In genomic region chr20:23747551-23747950, GRCh38 we compare ENCODE assay signal across 19 cellular contexts. TPM values are rescaled to one million over a fixed set of nuclear protein-coding genes. Genes with fewer than 3 reads are reported as not detected.
"Had no signal": no experiment of that assay in that cellular context is flagged by ENCODE, and none has a peak within 500 bp of the region (broad histone marks: within the 10 kb centered on the region; RNA-seq: fewer than 3 reads in every experiment).

No MANE protein-coding gene starts in this region.

RNA-seq across cellular contexts. Expression of gene CST1, which starts 3.2 kb away (rescaled TPM):
- total RNA-seq: activated B cell treated with CpG ODN at 0.5 μM for 24 hours; activated CD4-positive, alpha-beta memory T cell treated with anti-CD3 and anti-CD28 coated beads for 36 hours; activated CD4-positive, alpha-beta T cell treated with anti-CD3 and anti-CD28 coated beads, Interleukin-2, amount 10 ng/mL, durations not matched to agents 24 days and 14 days; activated CD8-positive, alpha-beta memory T cell treated with anti-CD3 and anti-CD28 coated beads for 36 hours; activated CD8-positive, alpha-beta T cell treated with anti-CD3 and anti-CD28 coated beads for 36 hours; activated naive CD4-positive, alpha-beta T cell treated with anti-CD3 and anti-CD28 coated beads for 36 hours; activated naive CD4-positive, alpha-beta T cell treated with anti-CD3 and anti-CD28 coated beads, Interleukin-2, amount 50 U/mL, for 72 hours; activated naive CD8-positive, alpha-beta T cell treated with anti-CD3 and anti-CD28 coated beads for 36 hours; activated T-cell treated with anti-CD3 and anti-CD28 coated beads, Interleukin-2, amount 50 U/mL, for 4 hours; activated T-cell treated with anti-CD3 and anti-CD28 coated beads, Interleukin-2, amount 50 U/mL, for 72 hours; activated T-helper 1 cell treated with anti-CD3 and anti-CD28 coated beads, Interleukin-12 subunit alpha, Interleukin-12 subunit beta, Interleukin-2, Interleukin-4 antibody, amounts not matched to agents 30 ng/mL and 10 ng/mL and 1 ng/mL, durations not matched to agents 14 hours and 24 hours and 36 hours; activated T-helper 17 cell treated with anti-CD3 and anti-CD28 coated beads, Interleukin-2, amount 50 U/mL, for 72 hours; astrocyte; body of pancreas; breast epithelium; cardiac septum; cerebellum had no signal
- polyA plus RNA-seq: aorta had no signal

RNA-seq across cellular contexts. Expression of gene CST4, which starts 58.7 kb away (rescaled TPM):
- total RNA-seq: activated B cell treated with CpG ODN at 0.5 μM for 24 hours; activated CD4-positive, alpha-beta memory T cell treated with anti-CD3 and anti-CD28 coated beads for 36 hours; activated CD4-positive, alpha-beta T cell treated with anti-CD3 and anti-CD28 coated beads, Interleukin-2, amount 10 ng/mL, durations not matched to agents 24 days and 14 days; activated CD8-positive, alpha-beta memory T cell treated with anti-CD3 and anti-CD28 coated beads for 36 hours; activated CD8-positive, alpha-beta T cell treated with anti-CD3 and anti-CD28 coated beads for 36 hours; activated naive CD4-positive, alpha-beta T cell treated with anti-CD3 and anti-CD28 coated beads for 36 hours; activated naive CD4-positive, alpha-beta T cell treated with anti-CD3 and anti-CD28 coated beads, Interleukin-2, amount 50 U/mL, for 72 hours; activated naive CD8-positive, alpha-beta T cell treated with anti-CD3 and anti-CD28 coated beads for 36 hours; activated T-cell treated with anti-CD3 and anti-CD28 coated beads, Interleukin-2, amount 50 U/mL, for 4 hours; activated T-cell treated with anti-CD3 and anti-CD28 coated beads, Interleukin-2, amount 50 U/mL, for 72 hours; activated T-helper 1 cell treated with anti-CD3 and anti-CD28 coated beads, Interleukin-12 subunit alpha, Interleukin-12 subunit beta, Interleukin-2, Interleukin-4 antibody, amounts not matched to agents 30 ng/mL and 10 ng/mL and 1 ng/mL, durations not matched to agents 14 hours and 24 hours and 36 hours; activated T-helper 17 cell treated with anti-CD3 and anti-CD28 coated beads, Interleukin-2, amount 50 U/mL, for 72 hours; adrenal gland; aorta; astrocyte; body of pancreas; breast epithelium; cardiac septum; cerebellum had no signal
- polyA plus RNA-seq: adrenal gland, aorta had no signal
